8 cellular contexts compared by ENCODE assay signal in the genomic region with DNA sequence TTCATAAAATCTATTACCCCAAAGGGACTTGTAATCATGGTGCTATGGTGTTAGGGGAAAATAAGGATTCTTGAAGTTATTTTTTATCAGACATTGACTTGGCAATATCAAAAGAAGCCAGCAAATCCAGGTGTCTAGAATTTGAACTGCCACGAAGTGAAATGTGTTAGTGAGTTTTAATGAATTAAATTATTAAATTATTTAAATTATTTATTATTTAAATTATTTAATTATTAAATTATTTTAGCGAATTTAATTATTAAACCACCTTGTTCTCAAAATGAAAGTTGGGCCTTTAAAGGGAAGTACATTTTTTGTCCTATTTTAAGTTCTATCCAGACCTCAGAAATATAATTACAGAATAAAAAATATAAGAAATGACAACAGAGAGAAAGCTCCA.
"Had no signal": no experiment of that assay in that cellular context is flagged by ENCODE, and none has a peak within 500 bp of the region (broad histone marks: within the 10 kb centered on the region; RNA-seq: fewer than 3 reads in every experiment).

No MANE protein-coding gene starts in this region.

- H3K4me3 Mint-ChIP-seq: GM23338, H9, HFFc6 had no signal

- ATAC-seq: GM23338, HCT116 had no signal

- DNase-seq: GM23248, GOT3, H7, H9, HCEC 1CT, HFFc6 had no signal

- H3K27ac Mint-ChIP-seq: GM23338, H9, HFFc6 had no signal

- H3K4me1 Mint-ChIP-seq: GM23338 had no signal
